ENCODE assay signal across 8 cellular contexts in genomic region chr6:2839195-2839981, GRCh38. TPM values are rescaled to one million over a fixed set of nuclear protein-coding genes. Genes with fewer than 3 reads are reported as not detected.
DNase-seq lines count a peak whose midpoint lies in the region; ATAC-seq, FAIRE-seq and TF ChIP-seq lines count a peak whose summit lies in the region.

No MANE protein-coding gene starts in this region.

- 60% methylated on average over 9 of the region's 9 CpGs for WGBS in K562 (ENCODE audit: insufficient coverage, low coverage, missing lambda C conversion rate)
- no CpG with 5 or more reads among the region's 9 CpGs for WGBS in mesendoderm (ENCODE audit: extremely low coverage, insufficient coverage, low lambda C conversion rate)

- H3K27ac Mint-ChIP-seq in CD8-positive, alpha-beta T cell, result peak overlapping the region; percentile 92
- peak overlapping the region in 5 of 6 donors; percentile 13 to 87 (median 47) for H3K27ac Mint-ChIP-seq in naive B cell

- no peaks in the 10 kb centered on the region for H3K9me2 ChIP-seq in Loucy (replicated peaks; ENCODE audit: low read depth, low read length)

- no peaks in the 10 kb centered on the region for H3K9me3 ChIP-seq in CD8-positive, alpha-beta T cell (ENCODE audit: low read length)
- H3K9me3 ChIP-seq in Loucy (ENCODE audit: insufficient read depth, low read depth, low read length), result no peaks in the 10 kb centered on the region
- H3K9me3 ChIP-seq in K562 (replicated peaks; ENCODE audit: control insufficient read depth, insufficient read depth, low read depth, low read length), result no peaks in the 10 kb centered on the region

- no peak overlapping the region for H4K5ac ChIP-seq in mesendoderm (ENCODE audit: low read length)

- no peak overlapping the region for H2BK5ac ChIP-seq in mesendoderm (ENCODE audit: low read length)

- no peak overlapping the region for H3K27ac ChIP-seq in CD8-positive, alpha-beta T cell (ENCODE audit: low read depth, low read length)
- H3K27ac ChIP-seq in K562 (ENCODE audit: extremely low read depth, low read depth, low read length), result no peak overlapping the region
- no peak overlapping the region for H3K27ac ChIP-seq in mesendoderm (ENCODE audit: low read depth, low read length)

- H3K9ac ChIP-seq in Loucy (ENCODE audit: low read depth, low read length, poor library complexity, severe bottlenecking) (peak overlapping the region; percentile 94), K562 (ENCODE audit: insufficient read depth in 1 of 2, low read depth in 2 of 2, low read length in 2 of 2) (peak overlapping the region in 1 of 2 experiments; percentile 73; a peak in 1 of 4 replicates), mesendoderm (ENCODE audit: low read length) (no peak overlapping the region)

- no peak overlapping the region for H2BK15ac ChIP-seq in mesendoderm (replicated peaks; ENCODE audit: low read depth)

- peaks cover 2% of the 10 kb centered on the region; the same call in 1 of the 2 replicates for H3F3A ChIP-seq in Loucy (ENCODE audit: low read depth)

- no peak overlapping the region for H3K56ac ChIP-seq in mesendoderm (ENCODE audit: low read length)

- CTCF ChIA-PET in CD8-positive, alpha-beta T cell (lab: Charles Lee), result interaction anchor here (0.9 to 12.9 kb wide), 7 partner anchors 48 to 150 kb away, joined by 3 to 306 read pairs (median 7); no protein-coding TSS in a partner anchor
- CTCF ChIA-PET in K562 (lab: Yijun Ruan, JAX; ENCODE audit: low intra/inter-chr PET ratio), result interaction anchor here (0.7 kb wide), 1 partner anchor 185 kb away, joined by 3 read pairs; no protein-coding TSS in a partner anchor

- H3K23ac ChIP-seq in mesendoderm (ENCODE audit: low read length), result no peak overlapping the region

- H3K4me2 ChIP-seq in Loucy (ENCODE audit: low read depth, low read length, poor library complexity, severe bottlenecking), result peak overlapping the region; percentile 98
- peak overlapping the region; percentile 83; the same call in 1 of the 2 replicates for H3K4me2 ChIP-seq in K562 (ENCODE audit: insufficient read depth, low read length)
- no peak overlapping the region for H3K4me2 ChIP-seq in mesendoderm (ENCODE audit: low read length)

- H3K4me3 ChIP-seq in CD8-positive, alpha-beta T cell (ENCODE audit: low read depth, low read length), result peak overlapping the region; percentile 20
- peak overlapping the region; percentile 87 for H3K4me3 ChIP-seq in Loucy (ENCODE audit: low read length, poor library complexity, severe bottlenecking)
- no peak overlapping the region for H3K4me3 ChIP-seq in K562
- H3K4me3 ChIP-seq in mesendoderm (ENCODE audit: low read length), result no peak overlapping the region

- peaks cover 35% of the 10 kb centered on the region for H3K36me3 ChIP-seq in CD8-positive, alpha-beta T cell (ENCODE audit: insufficient read depth, low read length)
- peaks cover 17% of the 10 kb centered on the region for H3K36me3 ChIP-seq in Loucy (ENCODE audit: insufficient read depth, low read length)
- H3K36me3 ChIP-seq in K562 (ENCODE audit: control insufficient read depth, insufficient read depth, low read length), result peaks cover 53% of the 10 kb centered on the region
- H3K36me3 ChIP-seq in mesendoderm (ENCODE audit: control insufficient read depth, insufficient read depth, low read length), result peaks cover 1% of the 10 kb centered on the region

- peaks cover 3% of the 10 kb centered on the region for H3K79me1 ChIP-seq in mesendoderm (ENCODE audit: low read length)

- no peak for TF ChIP-seq RAD21 in K562 (CRISPR knock-in tag; conservative IDR thresholded peaks at IDR 0.05 in 1 of 2, IDR thresholded peaks at IDR 0.05 in 1 of 2)

- no peaks in the 10 kb centered on the region for H3K27me3 ChIP-seq in CD8-positive, alpha-beta T cell (ENCODE audit: insufficient read depth, low read length)
- H3K27me3 ChIP-seq in Loucy (ENCODE audit: insufficient read depth, low read length, poor library complexity, severe bottlenecking), result no peaks in the 10 kb centered on the region
- H3K27me3 ChIP-seq in K562 (ENCODE audit: control insufficient read depth in 2 of 2, insufficient read depth in 2 of 2, low read length in 2 of 2), result no peaks in the 10 kb centered on the region
- no peaks in the 10 kb centered on the region for H3K27me3 ChIP-seq in mesendoderm (ENCODE audit: insufficient read depth, low read length, poor library complexity)

- H3K4me1 Mint-ChIP-seq in CD8-positive, alpha-beta T cell (ENCODE audit: low read depth), result peaks cover 65% of the 10 kb centered on the region
- peaks cover 46 to 56% (median 56%) of the 10 kb centered on the region in 3 donors for H3K4me1 Mint-ChIP-seq in naive B cell

- in situ Hi-C loops in K562 (cut with MboI), result no loop called here

- H3K4me3 Mint-ChIP-seq in CD8-positive, alpha-beta T cell, result peak overlapping the region; percentile 88
- peak overlapping the region; percentile 44 to 95 (median 92) for H3K4me3 Mint-ChIP-seq in naive B cell

- BruUV-seq in K562 (replicated peaks; lab: Mats Ljungman, UMichigan), result no TSS peak

- H2BK120ac ChIP-seq in mesendoderm (ENCODE audit: low read depth, low read length), result no peak overlapping the region

- POLR2A ChIA-PET in CD8-positive, alpha-beta T cell (lab: Charles Lee), result interaction anchor here (0.7 to 3.4 kb wide), 6 partner anchors 12 to 161 kb away, joined by 3 to 19 read pairs (median 4); partner anchors contain the start of genes NQO2 and WRNIP1
- POLR2A ChIA-PET in K562 (lab: Yijun Ruan, JAX), result interaction anchor here (0.7 to 4.0 kb wide), 9 partner anchors 8 to 151 kb away, joined by 3 to 52 read pairs (median 6); partner anchors contain the start of gene SERPINB9

- H3K79me2 ChIP-seq in Loucy (ENCODE audit: insufficient read depth, low read length), result peaks cover 64% of the 10 kb centered on the region
- peaks cover 23% of the 10 kb centered on the region for H3K79me2 ChIP-seq in K562 (ENCODE audit: control insufficient read depth, insufficient read depth, low read length)
- no peaks in the 10 kb centered on the region for H3K79me2 ChIP-seq in mesendoderm (ENCODE audit: control insufficient read depth, insufficient read depth, low read length)

- intact Hi-C loops in CD8-positive, alpha-beta T cell (cut with DNase I, micrococcal nuclease), result loop anchor here in 1 of 2 experiments (1.0 kb wide), 1 partner anchor 48 kb away; no protein-coding TSS in a partner anchor
- intact Hi-C loops in K562 (cut with micrococcal nuclease), result no loop called here

- no peak for TF ChIP-seq CTCF in CD8-positive, alpha-beta T cell (IDR thresholded peaks at IDR 0.05)
- TF ChIP-seq CTCF in Loucy (conservative IDR thresholded peaks at IDR 0.05; ENCODE audit: low read length) (no peak), K562 (IDR thresholded peaks at IDR 0.05 in 2 of 3, conservative IDR thresholded peaks at IDR 0.05 in 1 of 3; ENCODE audit: insufficient read depth in 2 of 3, low read depth in 1 of 3, low read length in 3 of 3) (no peak)

- no peaks in the 10 kb centered on the region for H3K9me1 ChIP-seq in K562 (ENCODE audit: control insufficient read depth, insufficient read depth, low read length)

- H3K9me3 Mint-ChIP-seq in CD8-positive, alpha-beta T cell, result no peaks in the 10 kb centered on the region
- peaks cover 0 to under 1% (median 0%) of the 10 kb centered on the region in 7 donors for H3K9me3 Mint-ChIP-seq in naive B cell

- peaks cover 55% of the 10 kb centered on the region for H3K36me3 Mint-ChIP-seq in CD8-positive, alpha-beta T cell
- peaks cover 15 to 19% of the 10 kb centered on the region in 2 donors for H3K36me3 Mint-ChIP-seq in naive B cell

- no peak overlapping the region for H2AK5ac ChIP-seq in mesendoderm (ENCODE audit: low read length)

- TF ChIP-seq POLR2A in K562 (conservative IDR thresholded peaks at IDR 0.05), result no peak

- H4K8ac ChIP-seq in mesendoderm (ENCODE audit: low read depth, low read length), result no peak overlapping the region

- H3K4ac ChIP-seq in mesendoderm (ENCODE audit: low read depth, low read length), result no peak overlapping the region

- no peak overlapping the region for H2AFZ ChIP-seq in Loucy (ENCODE audit: low read length)
- H2AFZ ChIP-seq in K562 (ENCODE audit: low read depth, low read length), result no peak overlapping the region

- peaks cover 28% of the 10 kb centered on the region for H3K4me1 ChIP-seq in CD8-positive, alpha-beta T cell (ENCODE audit: insufficient read depth, low read length)
- H3K4me1 ChIP-seq in Loucy (ENCODE audit: insufficient read depth, low read length, poor library complexity, severe bottlenecking) (peaks cover 49% of the 10 kb centered on the region), K562 (replicated peaks in 1 of 2; ENCODE audit: control insufficient read depth in 2 of 2, insufficient read depth in 2 of 2, low read length in 2 of 2) (peaks cover 27 to 30% of the 10 kb centered on the region in 2 experiments), mesendoderm (ENCODE audit: control insufficient read depth, low read depth, low read length) (no peaks in the 10 kb centered on the region)

- no peak for FAIRE-seq in K562 (lab: Jason Lieb, UNC)

- H4K20me1 ChIP-seq in Loucy (ENCODE audit: insufficient read depth, low read length, poor library complexity, severe bottlenecking) (peaks cover 28% of the 10 kb centered on the region), K562 (replicated peaks; ENCODE audit: control insufficient read depth, insufficient read depth, low read length) (no peaks in the 10 kb centered on the region)

- H3K18ac ChIP-seq in mesendoderm (ENCODE audit: low read length), result no peak overlapping the region

- no peak for TF ChIP-seq EP300 in K562 (IDR thresholded peaks at IDR 0.05; ENCODE audit: low read length)

- no peak for DNase-seq in CD8-positive, alpha-beta T cell
- DNase-seq in K562 (ENCODE audit: extremely low read depth in 1 of 4, low spot score in 3 of 4), result no peak
- DNase-seq in naive B cell, result no peak
- no peak for DNase-seq in mesendoderm
- DNase-seq in NCI-H2029 treated with DMSO at 0.1 percent for 48 hours (lab: John Stamatoyannopoulos, UW), result no peak
- DNase-seq in globus pallidus (ENCODE audit: low spot score), result no peak
- no peak for DNase-seq in T1000 (lab: John Stamatoyannopoulos, UW)

- H3K27me3 Mint-ChIP-seq in CD8-positive, alpha-beta T cell (ENCODE audit: low read depth), result no peaks in the 10 kb centered on the region
- H3K27me3 Mint-ChIP-seq in naive B cell, result no peaks in the 10 kb centered on the region

- ATAC-seq in CD8-positive, alpha-beta T cell, result no peak
- ATAC-seq in K562, result no peak
- no peak for ATAC-seq in naive B cell (ENCODE audit: low read depth in 2 of 2)

RNA-seq across cellular contexts. Expression of gene SERPINB1, which starts 2.3 kb away (rescaled TPM):
- total RNA-seq in CD8-positive, alpha-beta T cell, result 10 to 100 TPM; 48.8 to 50.7 TPM
- total RNA-seq in K562 (2011; cell fraction: chromatin; rRNA removed; ENCODE audit: low replicate concordance), result 11.1 and 19.1 TPM in 2 replicates
- total RNA-seq in K562 (2011; cell fraction: nucleolus; rRNA removed), result 13.9 and 18.2 TPM in 2 replicates
- total RNA-seq in K562 (2011; cell fraction: nucleoplasm; rRNA removed), result 16.9 and 26.9 TPM in 2 replicates
- 36.7 and 41.2 TPM in 2 replicates for total RNA-seq in K562 (2014; rRNA removed)
- 49.3 and 62.5 TPM in 2 replicates for total RNA-seq in K562 (2014; rRNA removed; fragmentation: Illumina TruSeq; extraction: Trizol)
- total RNA-seq in K562 (2015; rRNA removed; fragmentation: Illumina TruSeq; extraction: Trizol), result 31.9 and 33.9 TPM in 2 replicates
- 45.6 and 46.5 TPM in 2 replicates for total RNA-seq in K562 (2021)
- polyA plus RNA-seq in K562 (2011; rRNA removed), result 49.4 and 108 TPM in 2 replicates
- polyA plus RNA-seq in K562 (2011; cell fraction: cytosol; rRNA removed), result 24.3 and 27.5 TPM in 2 replicates
- polyA plus RNA-seq in K562 (2011; cell fraction: nucleus; rRNA removed), result 22.6 and 24.2 TPM in 2 replicates
- polyA plus RNA-seq in K562 (2012), result 44.7 and 93.0 TPM in 2 replicates
- polyA plus RNA-seq in K562 (2014; fragmentation: Illumina TruSeq; extraction: Trizol), result 57.7 and 78.3 TPM in 2 replicates
- 10 to 100 TPM; 63.8 to 68.7 TPM for polyA plus RNA-seq in K562 (2014; fragmentation: Nextera tagmentation; extraction: Ambion mirVana)
- 61.9 and 66.9 TPM in 2 replicates for polyA plus RNA-seq in K562 (2014; rRNA removed)
- polyA minus RNA-seq in K562 (2011; rRNA and poly(A)+ RNA removed), result 48.6 and 55.2 TPM in 2 replicates
- polyA minus RNA-seq in K562 (2011; cell fraction: cytosol; rRNA and poly(A)+ RNA removed), result 25.9 and 43.6 TPM in 2 replicates
- 20.3 and 22.5 TPM in 2 replicates for polyA minus RNA-seq in K562 (2011; cell fraction: nucleus; rRNA and poly(A)+ RNA removed)
- 100 to 1,000 TPM in 2 of 6 donors, 10 to 100 TPM in 4; 84.7 to 107 (median 93.7) TPM for polyA plus RNA-seq in naive B cell (ENCODE audit: low read depth in 6 of 6)
- polyA plus RNA-seq in mesendoderm (2013, experiment 1 of 2), result 13.7 TPM
- 12.7 TPM for polyA plus RNA-seq in mesendoderm (2013, experiment 2 of 2)

Comparison
In these comparisons a context has a peak if more than half of its experiments do, and no peak if none do; other contexts are left out.
1. H3K4me3 ChIP-seq: peak in CD8-positive, alpha-beta T cell (single experiment) and Loucy (single experiment); none in K562 (single experiment) and mesendoderm (single experiment).